ENCODE assay signal across 1 cellular context in the genomic region with DNA sequence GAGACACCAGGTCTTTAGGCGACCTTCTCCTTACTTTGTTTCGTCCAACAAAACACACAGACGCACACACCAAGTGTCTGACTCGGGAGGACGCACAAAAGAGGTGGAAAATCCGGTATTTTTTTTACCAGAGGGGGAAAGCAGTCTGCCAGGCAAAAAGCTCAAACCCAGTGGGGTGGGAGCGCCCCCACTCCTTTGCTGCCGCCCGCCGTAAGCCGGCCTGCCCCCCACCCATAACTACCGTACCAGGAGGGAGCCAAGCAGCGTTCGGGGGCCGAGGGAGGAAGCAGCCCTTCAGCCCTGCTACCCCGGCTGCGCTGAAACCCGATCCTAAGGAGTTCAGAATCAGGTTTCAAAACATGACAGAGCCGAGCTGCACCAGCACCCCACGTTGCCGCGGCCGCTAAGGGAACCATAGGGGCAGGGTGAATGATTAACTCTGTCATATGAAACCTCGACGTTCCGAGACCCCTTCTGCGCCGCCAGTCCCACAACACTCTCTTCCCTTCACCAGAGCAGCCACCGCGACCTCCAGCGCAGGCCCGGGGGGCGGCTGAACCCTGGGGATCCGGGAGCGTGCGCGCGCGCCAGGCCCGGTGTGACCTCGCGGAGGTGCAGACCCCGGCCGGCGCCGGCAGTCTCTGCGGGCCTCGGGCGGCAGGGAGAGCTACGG.
TF ChIP-seq lines count a peak whose summit lies in the region.

No MANE protein-coding gene starts in this region.

TF ChIP-seq in HepG2, 621 proteins besides CTCF, POLR2A, EP300 and RAD21 (continued from another document and continues in another):
- TF ChIP-seq, protein P1, sequence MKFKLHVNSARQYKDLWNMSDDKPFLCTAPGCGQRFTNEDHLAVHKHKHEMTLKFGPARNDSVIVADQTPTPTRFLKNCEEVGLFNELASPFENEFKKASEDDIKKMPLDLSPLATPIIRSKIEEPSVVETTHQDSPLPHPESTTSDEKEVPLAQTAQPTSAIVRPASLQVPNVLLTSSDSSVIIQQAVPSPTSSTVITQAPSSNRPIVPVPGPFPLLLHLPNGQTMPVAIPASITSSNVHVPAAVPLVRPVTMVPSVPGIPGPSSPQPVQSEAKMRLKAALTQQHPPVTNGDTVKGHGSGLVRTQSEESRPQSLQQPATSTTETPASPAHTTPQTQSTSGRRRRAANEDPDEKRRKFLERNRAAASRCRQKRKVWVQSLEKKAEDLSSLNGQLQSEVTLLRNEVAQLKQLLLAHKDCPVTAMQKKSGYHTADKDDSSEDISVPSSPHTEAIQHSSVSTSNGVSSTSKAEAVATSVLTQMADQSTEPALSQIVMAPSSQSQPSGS (CRISPR knock-in tag; IDR thresholded peaks at IDR 0.05), result peak; percentile 54; the same call in 1 of the 2 replicates
- TF ChIP-seq SMYD3 (CRISPR knock-in tag; IDR thresholded peaks at IDR 0.05), result no peak
- TF ChIP-seq, protein P2, sequence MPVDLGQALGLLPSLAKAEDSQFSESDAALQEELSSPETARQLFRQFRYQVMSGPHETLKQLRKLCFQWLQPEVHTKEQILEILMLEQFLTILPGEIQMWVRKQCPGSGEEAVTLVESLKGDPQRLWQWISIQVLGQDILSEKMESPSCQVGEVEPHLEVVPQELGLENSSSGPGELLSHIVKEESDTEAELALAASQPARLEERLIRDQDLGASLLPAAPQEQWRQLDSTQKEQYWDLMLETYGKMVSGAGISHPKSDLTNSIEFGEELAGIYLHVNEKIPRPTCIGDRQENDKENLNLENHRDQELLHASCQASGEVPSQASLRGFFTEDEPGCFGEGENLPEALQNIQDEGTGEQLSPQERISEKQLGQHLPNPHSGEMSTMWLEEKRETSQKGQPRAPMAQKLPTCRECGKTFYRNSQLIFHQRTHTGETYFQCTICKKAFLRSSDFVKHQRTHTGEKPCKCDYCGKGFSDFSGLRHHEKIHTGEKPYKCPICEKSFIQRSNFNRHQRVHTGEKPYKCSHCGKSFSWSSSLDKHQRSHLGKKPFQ (CRISPR knock-in tag; IDR thresholded peaks at IDR 0.05; ENCODE audit: insufficient replicate concordance), result no peak
- peak; percentile 40; the same call in 1 of the 2 replicates for TF ChIP-seq POLR2AphosphoS5 (IDR thresholded peaks at IDR 0.05; ENCODE audit: low read depth, low read length)
- TF ChIP-seq, protein P3, sequence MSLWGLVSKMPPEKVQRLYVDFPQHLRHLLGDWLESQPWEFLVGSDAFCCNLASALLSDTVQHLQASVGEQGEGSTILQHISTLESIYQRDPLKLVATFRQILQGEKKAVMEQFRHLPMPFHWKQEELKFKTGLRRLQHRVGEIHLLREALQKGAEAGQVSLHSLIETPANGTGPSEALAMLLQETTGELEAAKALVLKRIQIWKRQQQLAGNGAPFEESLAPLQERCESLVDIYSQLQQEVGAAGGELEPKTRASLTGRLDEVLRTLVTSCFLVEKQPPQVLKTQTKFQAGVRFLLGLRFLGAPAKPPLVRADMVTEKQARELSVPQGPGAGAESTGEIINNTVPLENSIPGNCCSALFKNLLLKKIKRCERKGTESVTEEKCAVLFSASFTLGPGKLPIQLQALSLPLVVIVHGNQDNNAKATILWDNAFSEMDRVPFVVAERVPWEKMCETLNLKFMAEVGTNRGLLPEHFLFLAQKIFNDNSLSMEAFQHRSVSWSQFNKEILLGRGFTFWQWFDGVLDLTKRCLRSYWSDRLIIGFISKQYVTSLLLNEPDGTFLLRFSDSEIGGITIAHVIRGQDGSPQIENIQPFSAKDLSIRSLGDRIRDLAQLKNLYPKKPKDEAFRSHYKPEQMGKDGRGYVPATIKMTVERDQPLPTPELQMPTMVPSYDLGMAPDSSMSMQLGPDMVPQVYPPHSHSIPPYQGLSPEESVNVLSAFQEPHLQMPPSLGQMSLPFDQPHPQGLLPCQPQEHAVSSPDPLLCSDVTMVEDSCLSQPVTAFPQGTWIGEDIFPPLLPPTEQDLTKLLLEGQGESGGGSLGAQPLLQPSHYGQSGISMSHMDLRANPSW (CRISPR knock-in tag; IDR thresholded peaks at IDR 0.05; ENCODE audit: borderline replicate concordance), result no peak
- no peak for TF ChIP-seq PCBP1 (IDR thresholded peaks at IDR 0.05; ENCODE audit: borderline replicate concordance, low read depth, low read length)
- no peak; the same call in 1 of the 2 replicates for TF ChIP-seq HOXA5 (CRISPR knock-in tag; IDR thresholded peaks at IDR 0.05)
- no peak for TF ChIP-seq SMAD9 (CRISPR knock-in tag; IDR thresholded peaks at IDR 0.05)
- TF ChIP-seq, protein P4, sequence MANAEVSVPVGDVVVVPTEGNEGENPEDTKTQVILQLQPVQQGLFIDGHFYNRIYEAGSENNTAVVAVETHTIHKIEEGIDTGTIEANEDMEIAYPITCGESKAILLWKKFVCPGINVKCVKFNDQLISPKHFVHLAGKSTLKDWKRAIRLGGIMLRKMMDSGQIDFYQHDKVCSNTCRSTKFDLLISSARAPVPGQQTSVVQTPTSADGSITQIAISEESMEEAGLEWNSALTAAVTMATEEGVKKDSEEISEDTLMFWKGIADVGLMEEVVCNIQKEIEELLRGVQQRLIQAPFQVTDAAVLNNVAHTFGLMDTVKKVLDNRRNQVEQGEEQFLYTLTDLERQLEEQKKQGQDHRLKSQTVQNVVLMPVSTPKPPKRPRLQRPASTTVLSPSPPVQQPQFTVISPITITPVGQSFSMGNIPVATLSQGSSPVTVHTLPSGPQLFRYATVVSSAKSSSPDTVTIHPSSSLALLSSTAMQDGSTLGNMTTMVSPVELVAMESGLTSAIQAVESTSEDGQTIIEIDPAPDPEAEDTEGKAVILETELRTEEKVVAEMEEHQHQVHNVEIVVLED (CRISPR knock-in tag; IDR thresholded peaks at IDR 0.05; ENCODE audit: borderline replicate concordance), result no peak
- no peak for TF ChIP-seq ZNF282 (IDR thresholded peaks at IDR 0.05; ENCODE audit: partially characterized antibody)
- TF ChIP-seq ZNF431 (CRISPR knock-in tag; IDR thresholded peaks at IDR 0.05; ENCODE audit: borderline replicate concordance, low read depth), result no peak; the same call in 1 of the 2 replicates
- no peak for TF ChIP-seq ZNF138 (CRISPR knock-in tag; IDR thresholded peaks at IDR 0.05; ENCODE audit: low read depth)
- no peak for TF ChIP-seq FIP1L1 (IDR thresholded peaks at IDR 0.05; ENCODE audit: borderline replicate concordance, insufficient read depth, low read depth, low read length)
- peak; percentile 11 for TF ChIP-seq ZNF781 (CRISPR knock-in tag; IDR thresholded peaks at IDR 0.05; ENCODE audit: borderline replicate concordance, not compliant biosample characterization)
- TF ChIP-seq CHCHD3 (CRISPR knock-in tag; IDR thresholded peaks at IDR 0.05), result no peak
- no peak for TF ChIP-seq NONO (IDR thresholded peaks at IDR 0.05)
- TF ChIP-seq NONO (CRISPR knock-in tag; conservative IDR thresholded peaks at IDR 0.05), result peak; percentile 65; the same call in 1 of the 2 replicates
- TF ChIP-seq, protein P5, sequence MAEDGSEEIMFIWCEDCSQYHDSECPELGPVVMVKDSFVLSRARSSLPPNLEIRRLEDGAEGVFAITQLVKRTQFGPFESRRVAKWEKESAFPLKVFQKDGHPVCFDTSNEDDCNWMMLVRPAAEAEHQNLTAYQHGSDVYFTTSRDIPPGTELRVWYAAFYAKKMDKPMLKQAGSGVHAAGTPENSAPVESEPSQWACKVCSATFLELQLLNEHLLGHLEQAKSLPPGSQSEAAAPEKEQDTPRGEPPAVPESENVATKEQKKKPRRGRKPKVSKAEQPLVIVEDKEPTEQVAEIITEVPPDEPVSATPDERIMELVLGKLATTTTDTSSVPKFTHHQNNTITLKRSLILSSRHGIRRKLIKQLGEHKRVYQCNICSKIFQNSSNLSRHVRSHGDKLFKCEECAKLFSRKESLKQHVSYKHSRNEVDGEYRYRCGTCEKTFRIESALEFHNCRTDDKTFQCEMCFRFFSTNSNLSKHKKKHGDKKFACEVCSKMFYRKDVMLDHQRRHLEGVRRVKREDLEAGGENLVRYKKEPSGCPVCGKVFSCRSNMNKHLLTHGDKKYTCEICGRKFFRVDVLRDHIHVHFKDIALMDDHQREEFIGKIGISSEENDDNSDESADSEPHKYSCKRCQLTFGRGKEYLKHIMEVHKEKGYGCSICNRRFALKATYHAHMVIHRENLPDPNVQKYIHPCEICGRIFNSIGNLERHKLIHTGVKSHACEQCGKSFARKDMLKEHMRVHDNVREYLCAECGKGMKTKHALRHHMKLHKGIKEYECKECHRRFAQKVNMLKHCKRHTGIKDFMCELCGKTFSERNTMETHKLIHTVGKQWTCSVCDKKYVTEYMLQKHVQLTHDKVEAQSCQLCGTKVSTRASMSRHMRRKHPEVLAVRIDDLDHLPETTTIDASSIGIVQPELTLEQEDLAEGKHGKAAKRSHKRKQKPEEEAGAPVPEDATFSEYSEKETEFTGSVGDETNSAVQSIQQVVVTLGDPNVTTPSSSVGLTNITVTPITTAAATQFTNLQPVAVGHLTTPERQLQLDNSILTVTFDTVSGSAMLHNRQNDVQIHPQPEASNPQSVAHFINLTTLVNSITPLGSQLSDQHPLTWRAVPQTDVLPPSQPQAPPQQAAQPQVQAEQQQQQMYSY (CRISPR knock-in tag; IDR thresholded peaks at IDR 0.05), result no peak
- TF ChIP-seq RFX5 (IDR thresholded peaks at IDR 0.05; ENCODE audit: low read depth, low read length), result no peak
- TF ChIP-seq ZNF562 (CRISPR knock-in tag; IDR thresholded peaks at IDR 0.05; ENCODE audit: borderline replicate concordance), result no peak
- TF ChIP-seq, protein P6, sequence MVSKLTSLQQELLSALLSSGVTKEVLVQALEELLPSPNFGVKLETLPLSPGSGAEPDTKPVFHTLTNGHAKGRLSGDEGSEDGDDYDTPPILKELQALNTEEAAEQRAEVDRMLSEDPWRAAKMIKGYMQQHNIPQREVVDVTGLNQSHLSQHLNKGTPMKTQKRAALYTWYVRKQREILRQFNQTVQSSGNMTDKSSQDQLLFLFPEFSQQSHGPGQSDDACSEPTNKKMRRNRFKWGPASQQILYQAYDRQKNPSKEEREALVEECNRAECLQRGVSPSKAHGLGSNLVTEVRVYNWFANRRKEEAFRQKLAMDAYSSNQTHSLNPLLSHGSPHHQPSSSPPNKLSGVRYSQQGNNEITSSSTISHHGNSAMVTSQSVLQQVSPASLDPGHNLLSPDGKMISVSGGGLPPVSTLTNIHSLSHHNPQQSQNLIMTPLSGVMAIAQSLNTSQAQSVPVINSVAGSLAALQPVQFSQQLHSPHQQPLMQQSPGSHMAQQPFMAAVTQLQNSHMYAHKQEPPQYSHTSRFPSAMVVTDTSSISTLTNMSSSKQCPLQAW (CRISPR knock-in tag; IDR thresholded peaks at IDR 0.05), result peak; percentile 97
- TF ChIP-seq RFX3 (CRISPR knock-in tag; IDR thresholded peaks at IDR 0.05), result no peak
- TF ChIP-seq NFYC (CRISPR knock-in tag; IDR thresholded peaks at IDR 0.05), result no peak
- TF ChIP-seq KLF12 (CRISPR knock-in tag; IDR thresholded peaks at IDR 0.05; ENCODE audit: borderline replicate concordance), result no peak
- TF ChIP-seq CREB1 (IDR thresholded peaks at IDR 0.05), result no peak
- no peak for TF ChIP-seq CREB1 (CRISPR knock-in tag; IDR thresholded peaks at IDR 0.05)
- TF ChIP-seq GABPA (IDR thresholded peaks at IDR 0.05; ENCODE audit: low read depth, low read length), result no peak
- TF ChIP-seq GABPA (CRISPR knock-in tag; IDR thresholded peaks at IDR 0.05; ENCODE audit: low read depth), result no peak
- TF ChIP-seq ZNF460 (CRISPR knock-in tag; IDR thresholded peaks at IDR 0.05; ENCODE audit: borderline replicate concordance), result no peak
- TF ChIP-seq TP53 (CRISPR knock-in tag; conservative IDR thresholded peaks at IDR 0.05), result no peak
- TF ChIP-seq NPAS2 (CRISPR knock-in tag; IDR thresholded peaks at IDR 0.05; ENCODE audit: borderline replicate concordance), result no peak
- TF ChIP-seq RNF2 (conservative IDR thresholded peaks at IDR 0.05; ENCODE audit: low read depth), result no peak
- TF ChIP-seq, protein P7, sequence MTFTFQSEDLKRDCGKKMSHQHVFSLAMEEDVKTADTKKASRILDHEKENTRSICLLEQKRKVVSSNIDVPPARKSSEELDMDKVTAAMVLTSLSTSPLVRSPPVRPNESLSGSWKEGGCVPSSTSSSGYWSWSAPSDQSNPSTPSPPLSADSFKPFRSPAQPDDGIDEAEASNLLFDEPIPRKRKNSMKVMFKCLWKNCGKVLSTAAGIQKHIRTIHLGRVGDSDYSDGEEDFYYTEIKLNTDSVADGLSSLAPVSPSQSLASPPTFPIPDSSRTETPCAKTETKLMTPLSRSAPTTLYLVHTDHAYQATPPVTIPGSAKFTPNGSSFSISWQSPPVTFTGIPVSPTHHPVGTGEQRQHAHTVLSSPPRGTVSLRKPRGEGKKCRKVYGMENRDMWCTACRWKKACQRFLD (CRISPR knock-in tag; IDR thresholded peaks at IDR 0.05; ENCODE audit: borderline replicate concordance), result no peak
- TF ChIP-seq HNRNPLL (IDR thresholded peaks at IDR 0.05; ENCODE audit: low read depth, low read length, poor library complexity, severe bottlenecking), result no peak
- 0 out of 2 replicates have a peak, but pooled peaks have one; percentile 36 for TF ChIP-seq ZNF337 (CRISPR knock-in tag; IDR thresholded peaks at IDR 0.05; ENCODE audit: borderline replicate concordance, low read depth)
- TF ChIP-seq, protein P8, sequence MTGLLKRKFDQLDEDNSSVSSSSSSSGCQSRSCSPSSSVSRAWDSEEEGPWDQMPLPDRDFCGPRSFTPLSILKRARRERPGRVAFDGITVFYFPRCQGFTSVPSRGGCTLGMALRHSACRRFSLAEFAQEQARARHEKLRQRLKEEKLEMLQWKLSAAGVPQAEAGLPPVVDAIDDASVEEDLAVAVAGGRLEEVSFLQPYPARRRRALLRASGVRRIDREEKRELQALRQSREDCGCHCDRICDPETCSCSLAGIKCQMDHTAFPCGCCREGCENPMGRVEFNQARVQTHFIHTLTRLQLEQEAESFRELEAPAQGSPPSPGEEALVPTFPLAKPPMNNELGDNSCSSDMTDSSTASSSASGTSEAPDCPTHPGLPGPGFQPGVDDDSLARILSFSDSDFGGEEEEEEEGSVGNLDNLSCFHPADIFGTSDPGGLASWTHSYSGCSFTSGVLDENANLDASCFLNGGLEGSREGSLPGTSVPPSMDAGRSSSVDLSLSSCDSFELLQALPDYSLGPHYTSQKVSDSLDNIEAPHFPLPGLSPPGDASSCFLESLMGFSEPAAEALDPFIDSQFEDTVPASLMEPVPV (CRISPR knock-in tag; IDR thresholded peaks at IDR 0.05), result no peak
- no peak for TF ChIP-seq ZNF260 (CRISPR knock-in tag; IDR thresholded peaks at IDR 0.05; ENCODE audit: borderline replicate concordance, low read depth)
- TF ChIP-seq SALL1 (CRISPR knock-in tag; IDR thresholded peaks at IDR 0.05), result peak; percentile 89; the same call in 1 of the 2 replicates
- 0 out of 2 replicates have a peak, but pooled peaks have one; percentile 12 for TF ChIP-seq RXRB (CRISPR knock-in tag; IDR thresholded peaks at IDR 0.05; ENCODE audit: borderline replicate concordance)
- no peak for TF ChIP-seq TBL1XR1 (IDR thresholded peaks at IDR 0.05; ENCODE audit: borderline replicate concordance, low read length, partially characterized antibody)
- TF ChIP-seq YEATS4 (CRISPR knock-in tag; IDR thresholded peaks at IDR 0.05; ENCODE audit: borderline replicate concordance), result no peak; the same call in 1 of the 2 replicates
- no peak for TF ChIP-seq SATB2 (CRISPR knock-in tag; IDR thresholded peaks at IDR 0.05)
- TF ChIP-seq SPEN (CRISPR knock-in tag; IDR thresholded peaks at IDR 0.05; ENCODE audit: low read depth), result peak; percentile 44
- TF ChIP-seq RCOR2 (CRISPR knock-in tag; IDR thresholded peaks at IDR 0.05), result no peak
- no peak; the same call in 1 of the 2 replicates for TF ChIP-seq ETV6 (CRISPR knock-in tag; conservative IDR thresholded peaks at IDR 0.05)
- TF ChIP-seq GPN1 (CRISPR knock-in tag; IDR thresholded peaks at IDR 0.05; ENCODE audit: borderline replicate concordance), result no peak
- TF ChIP-seq GATAD1 (CRISPR knock-in tag; IDR thresholded peaks at IDR 0.05), result peak; percentile 23; the same call in 1 of the 2 replicates
- TF ChIP-seq ZNF616 (CRISPR knock-in tag; IDR thresholded peaks at IDR 0.05; ENCODE audit: low read depth), result peak; percentile 86; the same call in 1 of the 2 replicates
